2 cellular contexts compared by ENCODE assay signal in the genomic region with DNA sequence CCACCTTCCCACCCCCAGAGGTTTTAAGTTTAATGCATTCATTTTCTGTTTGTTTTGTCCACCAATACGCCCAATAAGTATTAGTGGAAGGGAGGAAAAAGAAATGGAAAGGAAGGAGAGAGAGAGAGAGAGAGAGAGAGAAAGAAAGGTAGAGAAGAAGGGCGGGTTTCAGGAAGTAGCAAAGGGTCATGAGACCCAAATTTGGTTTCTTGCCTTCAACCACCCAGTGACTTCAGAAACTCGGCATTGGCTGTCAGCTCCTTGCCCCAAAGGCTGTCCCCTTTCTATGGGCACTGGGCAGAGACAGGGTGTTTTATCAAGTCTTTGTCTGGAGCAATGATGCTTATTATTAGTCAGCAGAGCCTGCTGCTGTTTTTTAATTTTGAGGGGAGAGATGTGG.
TF ChIP-seq lines count a peak whose summit lies in the region.

No MANE protein-coding gene starts in this region.

TF ChIP-seq in GM23338, 12 proteins besides CTCF, POLR2A, EP300 and RAD21:
- no peak for TF ChIP-seq JUNB (IDR thresholded peaks at IDR 0.05; ENCODE audit: unreplicated experiment)
- TF ChIP-seq CREB1 (CRISPR knock-in tag; IDR thresholded peaks at IDR 0.05; ENCODE audit: low read depth), result no peak
- no peak for TF ChIP-seq POLR2AphosphoS5 (IDR thresholded peaks at IDR 0.05; ENCODE audit: low read depth)
- TF ChIP-seq EZH2phosphoT487 (IDR thresholded peaks at IDR 0.05; ENCODE audit: unreplicated experiment), result no peak
- TF ChIP-seq, protein P1, sequence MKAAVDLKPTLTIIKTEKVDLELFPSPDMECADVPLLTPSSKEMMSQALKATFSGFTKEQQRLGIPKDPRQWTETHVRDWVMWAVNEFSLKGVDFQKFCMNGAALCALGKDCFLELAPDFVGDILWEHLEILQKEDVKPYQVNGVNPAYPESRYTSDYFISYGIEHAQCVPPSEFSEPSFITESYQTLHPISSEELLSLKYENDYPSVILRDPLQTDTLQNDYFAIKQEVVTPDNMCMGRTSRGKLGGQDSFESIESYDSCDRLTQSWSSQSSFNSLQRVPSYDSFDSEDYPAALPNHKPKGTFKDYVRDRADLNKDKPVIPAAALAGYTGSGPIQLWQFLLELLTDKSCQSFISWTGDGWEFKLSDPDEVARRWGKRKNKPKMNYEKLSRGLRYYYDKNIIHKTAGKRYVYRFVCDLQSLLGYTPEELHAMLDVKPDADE (IDR thresholded peaks at IDR 0.05), result no peak

TF ChIP-seq in GM12878, 131 proteins besides CTCF, POLR2A, EP300 and RAD21:
- TF ChIP-seq SIN3A (IDR thresholded peaks at IDR 0.05; ENCODE audit: low read depth, low read length) (no peak), RBBP5 (conservative IDR thresholded peaks at IDR 0.05) (no peak), SREBF1 (IDR thresholded peaks at IDR 0.05; ENCODE audit: low read length) (no peak), SMC3 (IDR thresholded peaks at IDR 0.05; ENCODE audit: borderline replicate concordance, low read length) (no peak), SRF (IDR thresholded peaks at IDR 0.05; ENCODE audit: low read depth in 2 of 2, low read length in 2 of 2) (no peak), CBX5 (IDR thresholded peaks at IDR 0.05; ENCODE audit: low read depth) (no peak), WRNIP1 (IDR thresholded peaks at IDR 0.05; ENCODE audit: borderline replicate concordance, low read depth, low read length) (no peak)
- TF ChIP-seq, protein P2, sequence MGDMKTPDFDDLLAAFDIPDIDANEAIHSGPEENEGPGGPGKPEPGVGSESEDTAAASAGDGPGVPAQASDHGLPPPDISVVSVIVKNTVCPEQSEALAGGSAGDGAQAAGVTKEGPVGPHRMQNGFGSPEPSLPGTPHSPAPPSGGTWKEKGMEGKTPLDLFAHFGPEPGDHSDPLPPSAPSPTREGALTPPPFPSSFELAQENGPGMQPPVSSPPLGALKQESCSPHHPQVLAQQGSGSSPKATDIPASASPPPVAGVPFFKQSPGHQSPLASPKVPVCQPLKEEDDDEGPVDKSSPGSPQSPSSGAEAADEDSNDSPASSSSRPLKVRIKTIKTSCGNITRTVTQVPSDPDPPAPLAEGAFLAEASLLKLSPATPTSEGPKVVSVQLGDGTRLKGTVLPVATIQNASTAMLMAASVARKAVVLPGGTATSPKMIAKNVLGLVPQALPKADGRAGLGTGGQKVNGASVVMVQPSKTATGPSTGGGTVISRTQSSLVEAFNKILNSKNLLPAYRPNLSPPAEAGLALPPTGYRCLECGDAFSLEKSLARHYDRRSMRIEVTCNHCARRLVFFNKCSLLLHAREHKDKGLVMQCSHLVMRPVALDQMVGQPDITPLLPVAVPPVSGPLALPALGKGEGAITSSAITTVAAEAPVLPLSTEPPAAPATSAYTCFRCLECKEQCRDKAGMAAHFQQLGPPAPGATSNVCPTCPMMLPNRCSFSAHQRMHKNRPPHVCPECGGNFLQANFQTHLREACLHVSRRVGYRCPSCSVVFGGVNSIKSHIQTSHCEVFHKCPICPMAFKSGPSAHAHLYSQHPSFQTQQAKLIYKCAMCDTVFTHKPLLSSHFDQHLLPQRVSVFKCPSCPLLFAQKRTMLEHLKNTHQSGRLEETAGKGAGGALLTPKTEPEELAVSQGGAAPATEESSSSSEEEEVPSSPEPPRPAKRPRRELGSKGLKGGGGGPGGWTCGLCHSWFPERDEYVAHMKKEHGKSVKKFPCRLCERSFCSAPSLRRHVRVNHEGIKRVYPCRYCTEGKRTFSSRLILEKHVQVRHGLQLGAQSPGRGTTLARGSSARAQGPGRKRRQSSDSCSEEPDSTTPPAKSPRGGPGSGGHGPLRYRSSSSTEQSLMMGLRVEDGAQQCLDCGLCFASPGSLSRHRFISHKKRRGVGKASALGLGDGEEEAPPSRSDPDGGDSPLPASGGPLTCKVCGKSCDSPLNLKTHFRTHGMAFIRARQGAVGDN (IDR thresholded peaks at IDR 0.05), result no peak
